Comparison of ENCODE assay signal across 13 cellular contexts in the genomic region with DNA sequence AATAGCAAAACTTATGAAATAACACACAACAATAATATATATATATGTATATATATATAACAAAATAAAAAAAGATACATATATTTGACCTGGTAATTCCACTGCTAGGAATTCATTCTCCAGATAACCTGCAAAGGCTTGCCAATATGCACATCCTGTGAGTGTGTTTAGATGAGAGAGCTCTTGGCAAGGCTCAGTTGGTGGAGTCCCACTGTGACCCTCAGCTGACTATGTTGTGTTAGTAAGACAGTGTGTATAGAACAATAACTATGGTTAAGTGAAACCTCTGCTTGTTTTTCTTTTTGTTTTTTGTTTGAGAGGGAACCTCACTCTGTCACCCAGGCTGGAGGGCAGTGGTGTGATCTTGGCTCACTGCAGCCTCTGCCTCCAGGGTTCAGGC.
"Had no signal": no experiment of that assay in that cellular context is flagged by ENCODE, and none has a peak within 500 bp of the region (broad histone marks: within the 10 kb centered on the region; RNA-seq: fewer than 3 reads in every experiment).

No MANE protein-coding gene starts in this region.

- H3K4me3 Mint-ChIP-seq: natural killer cell; stimulated activated naive CD8-positive, alpha-beta T cell treated with anti-CD3 and anti-CD28 coated beads, Interleukin-15, amount 100 ng/mL, for 72 hours had no signal

- H3K9me3 Mint-ChIP-seq: activated naive CD4-positive, alpha-beta T cell treated with anti-CD3 and anti-CD28 coated beads, Interleukin-2, amount 50 U/mL, for 72 hours; activated T-helper 2 cell treated with anti-CD3 and anti-CD28 coated beads, Interferon-gamma antibody, Interleukin-2, Interleukin-4, amounts not matched to agents 10 μg/mL and 5 μg/mL and 100 μg/mL, durations not matched to agents 14 hours and 24 hours and 36 hours; natural killer cell; stimulated activated naive CD8-positive, alpha-beta T cell treated with anti-CD3 and anti-CD28 coated beads, Interleukin-15, amount 100 ng/mL, for 72 hours had no signal

- H3K36me3 ChIP-seq: colonic mucosa, lower lobe of right lung, prostate gland, upper lobe of right lung had no signal

- H3K27me3 ChIP-seq: colonic mucosa, testis, upper lobe of right lung had no signal

- H3K27me3 Mint-ChIP-seq: stimulated activated naive CD8-positive, alpha-beta T cell treated with anti-CD3 and anti-CD28 coated beads, Interleukin-15, amount 100 ng/mL, for 72 hours had no signal

- H3K27ac ChIP-seq: colonic mucosa, lower lobe of right lung, prostate gland, testis, upper lobe of right lung had no signal

- H3K36me3 Mint-ChIP-seq: natural killer cell had no signal

- H3K27ac Mint-ChIP-seq: activated naive CD4-positive, alpha-beta T cell treated with anti-CD3 and anti-CD28 coated beads, Interleukin-2, amount 50 U/mL, for 72 hours; activated T-helper 2 cell treated with anti-CD3 and anti-CD28 coated beads, Interferon-gamma antibody, Interleukin-2, Interleukin-4, amounts not matched to agents 10 μg/mL and 5 μg/mL and 100 μg/mL, durations not matched to agents 14 hours and 24 hours and 36 hours; natural killer cell; stimulated activated naive CD8-positive, alpha-beta T cell treated with anti-CD3 and anti-CD28 coated beads, Interleukin-15, amount 100 ng/mL, for 72 hours had no signal

- H3K4me3 ChIP-seq: colonic mucosa, lower lobe of right lung, prostate gland, testis, upper lobe of right lung had no signal

- H3K4me1 ChIP-seq: colonic mucosa, lower lobe of right lung, prostate gland, testis, upper lobe of right lung had no signal

- DNase-seq: amniotic stem cell; colonic mucosa; effector CD8-positive, alpha-beta T cell; hypothalamus; lower lobe of right lung; natural killer cell; stimulated activated CD4-positive, alpha-beta T cell treated with anti-CD3 and anti-CD28 coated beads, Interleukin-4, amount 100 ng/mL, for 4 hours; stimulated activated naive CD8-positive, alpha-beta T cell treated with anti-CD3 and anti-CD28 coated beads, Interleukin-15, amount 100 ng/mL, for 72 hours; testis; upper lobe of right lung had no signal

- H3K9me3 ChIP-seq: colonic mucosa, lower lobe of right lung, prostate gland, testis, upper lobe of right lung had no signal
